12 cellular contexts compared by ENCODE assay signal in the genomic region with DNA sequence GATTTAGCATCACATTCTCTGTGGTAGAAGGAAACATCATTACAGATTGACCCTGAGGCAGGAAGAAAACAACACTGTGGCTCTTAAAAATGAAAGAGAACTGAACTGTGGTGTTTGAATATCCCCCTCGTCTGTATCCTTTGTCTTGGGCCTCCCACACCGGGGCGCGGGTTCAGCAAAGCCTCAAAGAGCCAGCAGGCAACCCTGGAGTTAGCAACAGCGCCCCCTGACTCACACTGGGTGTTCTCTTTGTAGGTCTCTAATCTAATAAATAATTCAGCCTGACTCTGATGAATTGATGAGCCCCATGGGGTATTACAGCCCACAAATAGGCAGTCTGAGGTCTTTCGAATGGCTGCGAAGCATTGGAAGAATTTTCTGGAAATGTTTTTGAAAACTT. TPM values are rescaled to one million over a fixed set of nuclear protein-coding genes. Genes with fewer than 3 reads are reported as not detected.
DNase-seq lines count a peak whose midpoint lies in the region; ATAC-seq and TF ChIP-seq lines count a peak whose summit lies in the region.
"Had no signal": no experiment of that assay in that cellular context is flagged by ENCODE, and none has a peak within 500 bp of the region (broad histone marks: within the 10 kb centered on the region; RNA-seq: fewer than 3 reads in every experiment).

No MANE protein-coding gene starts in this region.

- peak overlapping the region; percentile 25 for H3K27ac ChIP-seq in HUES48 (ENCODE audit: low read depth, low read length)
- peak overlapping the region; percentile 90 for H3K27ac ChIP-seq in endodermal cell (ENCODE audit: low read depth, low read length)

- H3K9ac ChIP-seq in HUES48 (ENCODE audit: low read depth, low read length) (no peak overlapping the region), endodermal cell (ENCODE audit: extremely low read depth, low read length, poor library complexity, severe bottlenecking) (no peak overlapping the region)

- H3K36me3 Mint-ChIP-seq in endodermal cell (ENCODE audit: low read depth) = peaks cover 4% of the 10 kb centered on the region

- H3K4me1 ChIP-seq in HUES48 (ENCODE audit: control insufficient read depth, insufficient read depth, low read length) (peaks cover 8% of the 10 kb centered on the region), endodermal cell (ENCODE audit: control insufficient read depth, insufficient read depth, low read length) (no peaks in the 10 kb centered on the region)

- H3K27me3 ChIP-seq in HUES48 (ENCODE audit: control insufficient read depth, insufficient read depth, low read length) (peaks cover 66% of the 10 kb centered on the region), endodermal cell (ENCODE audit: control insufficient read depth, insufficient read depth, low read length, poor library complexity, severe bottlenecking) (no peaks in the 10 kb centered on the region)

- H3K9me3 Mint-ChIP-seq in endodermal cell = peaks cover 8% of the 10 kb centered on the region

- H3K27ac Mint-ChIP-seq in endodermal cell = peak overlapping the region; percentile 38
- H3K27ac Mint-ChIP-seq: activated naive CD4-positive, alpha-beta T cell treated with anti-CD3 and anti-CD28 coated beads, Interleukin-2, amount 50 U/mL, for 24 hours had no signal

- no peak overlapping the region for H3K4me3 Mint-ChIP-seq in endodermal cell
- H3K4me3 Mint-ChIP-seq: activated naive CD4-positive, alpha-beta T cell treated with anti-CD3 and anti-CD28 coated beads, Interleukin-2, amount 50 U/mL, for 24 hours had no signal

- WGBS in endodermal cell (ENCODE audit: insufficient coverage in 1 of 2, insufficient read length in 1 of 2), 2 experiments = 32 to 33% methylated on average over 6 to 7 of the region's 7 CpGs

- H3K9me3 ChIP-seq in HUES48 (ENCODE audit: control insufficient read depth, insufficient read depth, low read length) = no peaks in the 10 kb centered on the region; the same call in 1 of the 2 replicates
- peaks cover 5% of the 10 kb centered on the region for H3K9me3 ChIP-seq in endodermal cell (ENCODE audit: control insufficient read depth, low read length)

- peak; percentile 84 for TF ChIP-seq CTCF in endodermal cell (conservative IDR thresholded peaks at IDR 0.05)

- H3K36me3 ChIP-seq in HUES48 (ENCODE audit: control insufficient read depth, insufficient read depth, low read length) = no peaks in the 10 kb centered on the region
- no peaks in the 10 kb centered on the region for H3K36me3 ChIP-seq in endodermal cell (ENCODE audit: control insufficient read depth, insufficient read depth, low read length)

- DNase-seq in Daoy (ENCODE audit: low read depth) = peak; percentile 15
- peak; percentile 91 for DNase-seq in endodermal cell
- peak; percentile 5 for DNase-seq in myocyte (ENCODE audit: low read depth)
- DNase-seq in HCEC 1CT = no peak
- no peak for DNase-seq in cerebellum (ENCODE audit: low spot score)
- DNase-seq in superior temporal gyrus (ENCODE audit: extremely low spot score) = no peak
- DNase-seq: Calu3; NCI-H2081; stimulated activated naive CD4-positive, alpha-beta T cell treated with Interleukin-2 at 50 U/mL for 16 hours had no signal

- H3K4me3 ChIP-seq in HUES48 (ENCODE audit: low read depth, low read length) (peak overlapping the region; percentile 42; the same call in 1 of the 2 replicates), endodermal cell (ENCODE audit: low read length) (no peak overlapping the region)

- ATAC-seq in GM19035 (IDR thresholded peaks at IDR 0.05; ENCODE audit: unreplicated experiment) = no peak

- peaks cover 4% of the 10 kb centered on the region for H3K4me1 Mint-ChIP-seq in endodermal cell
- H3K4me1 Mint-ChIP-seq: activated naive CD4-positive, alpha-beta T cell treated with anti-CD3 and anti-CD28 coated beads, Interleukin-2, amount 50 U/mL, for 24 hours had no signal

- peaks cover 6% of the 10 kb centered on the region for H3K27me3 Mint-ChIP-seq in endodermal cell (ENCODE audit: insufficient read depth)

RNA-seq across cellular contexts. Expression of gene CTSO, which starts 46.1 kb away (rescaled TPM):
- 1.3 and 2.2 TPM in 2 replicates for total RNA-seq in Daoy (2014; rRNA removed; shearing (Covaris generic))
- 1 to 10 TPM; 4.2 to 5.4 TPM for total RNA-seq in endodermal cell
- polyA plus RNA-seq in endodermal cell (2013, experiment 1 of 2) = 3.8 TPM
- polyA plus RNA-seq in endodermal cell (2013, experiment 2 of 2) = 3.8 TPM
- 29.4 and 32.9 TPM in 2 replicates for total RNA-seq in myocyte
- polyA plus RNA-seq in myocyte (2012) = 11.3 TPM
- 7.1 TPM for total RNA-seq in cerebellum

Comparison
In these comparisons a context has a peak if more than half of its experiments do, and no peak if none do; other contexts are left out.
1. DNase-seq: peak in Daoy (single experiment), endodermal cell (single experiment) and myocyte (single experiment); none in HCEC 1CT (single experiment), cerebellum (single experiment) and superior temporal gyrus (single experiment).